8 cellular contexts compared by ENCODE assay signal in genomic region chr13:75549262-75550158, GRCh38. TPM values are rescaled to one million over a fixed set of nuclear protein-coding genes. Genes with fewer than 3 reads are reported as not detected.
A peak's percentile ranks its signal among the peaks of the same experiment; 100 is the strongest.
DNase-seq lines count a peak whose midpoint lies in the region; ATAC-seq and TF ChIP-seq lines count a peak whose summit lies in the region.

UCHL3 (plus strand) TSS chr13:75549791; CDS start chr13:75549821, 30 bp downstream.

- peak within 1 kb of the TSS; percentile 94 for H3K27ac Mint-ChIP-seq in activated naive CD4-positive, alpha-beta T cell treated with anti-CD3 and anti-CD28 coated beads, Interleukin-2, amount 10 ng/mL, durations not matched to agents 7 days and 5 days

- peak within 1 kb of the TSS; percentile 90 for H3K4me3 Mint-ChIP-seq in activated naive CD4-positive, alpha-beta T cell treated with anti-CD3 and anti-CD28 coated beads, Interleukin-2, amount 10 ng/mL, durations not matched to agents 7 days and 5 days

- H3K27ac ChIP-seq in gastroesophageal sphincter (peak within 1 kb of the TSS in 3 of 4 donors; percentile 74 to 86 (median 80)), suprapubic skin (peak within 1 kb of the TSS; percentile 88)

- no peak for TF ChIP-seq EP300 in gastroesophageal sphincter (IDR thresholded peaks at IDR 0.05)
- TF ChIP-seq EP300 in suprapubic skin (IDR thresholded peaks at IDR 0.05), result no peak

- H3K4me1 Mint-ChIP-seq in activated naive CD4-positive, alpha-beta T cell treated with anti-CD3 and anti-CD28 coated beads, Interleukin-2, amount 10 ng/mL, durations not matched to agents 7 days and 5 days, result peaks cover 32% of the 10 kb centered on the region

- peak; percentile 84 to 88 (median 88) for TF ChIP-seq CTCF in gastroesophageal sphincter (IDR thresholded peaks at IDR 0.05)
- peak; percentile 90 to 93 for TF ChIP-seq CTCF in suprapubic skin (IDR thresholded peaks at IDR 0.05)

- H3K27me3 ChIP-seq in gastroesophageal sphincter (no peaks in the 10 kb centered on the region), suprapubic skin (no peaks in the 10 kb centered on the region)

- DNase-seq in GM04504 (ENCODE audit: low read depth), result peak; percentile 90
- DNase-seq in HEK293T (ENCODE audit: extremely low spot score), result peak; percentile 100
- peak; percentile 95 for DNase-seq in MV-4-11 (lab: John Stamatoyannopoulos, UW)
- DNase-seq in SK-N-DZ (ENCODE audit: low spot score), result peak; percentile 97
- DNase-seq in activated naive CD4-positive, alpha-beta T cell treated with anti-CD3 and anti-CD28 coated beads, Interleukin-2, amount 10 ng/mL, durations not matched to agents 7 days and 5 days, result peak; percentile 98
- peak; percentile 82 for DNase-seq in non-pigmented ciliary epithelial cell (ENCODE audit: low read depth)
- DNase-seq in suprapubic skin (ENCODE audit: low spot score in 2 of 2), result peak; percentile 96 to 97

- POLR2A ChIA-PET in HEK293T (lab: Yijun Ruan, JAX), result interaction anchor here (0.6 to 2.1 kb wide), 6 partner anchors 8 to 211 kb away, joined by 3 to 15 read pairs (median 4); partner anchors contain the start of genes COMMD6 and TBC1D4

- H3K4me3 ChIP-seq in gastroesophageal sphincter, result peak within 1 kb of the TSS; percentile 81 to 83
- H3K4me3 ChIP-seq in suprapubic skin, result peak within 1 kb of the TSS; percentile 88

- CTCF ChIA-PET in HEK293T (lab: Yijun Ruan, JAX), result interaction anchor here (0.6 to 1.2 kb wide), 6 partner anchors 8 to 184 kb away, joined by 3 to 4 read pairs (median 3); partner anchors contain the start of gene TBC1D4
- CTCF ChIA-PET in activated naive CD4-positive, alpha-beta T cell treated with anti-CD3 and anti-CD28 coated beads, Interleukin-2, amount 10 ng/mL, durations not matched to agents 7 days and 5 days (lab: Charles Lee), result interaction anchor here (1.1 to 1.5 kb wide), 2 partner anchors 14 to 176 kb away, joined by 4 to 6 read pairs; no protein-coding TSS in a partner anchor

- peak; percentile 98 for ATAC-seq in gastroesophageal sphincter

- no peaks in the 10 kb centered on the region for H3K9me3 ChIP-seq in gastroesophageal sphincter
- H3K9me3 ChIP-seq in suprapubic skin, result no peaks in the 10 kb centered on the region

- peak; percentile 50 to 63 for TF ChIP-seq POLR2A in gastroesophageal sphincter (IDR thresholded peaks at IDR 0.05)
- TF ChIP-seq POLR2A in suprapubic skin (IDR thresholded peaks at IDR 0.05), result peak in 1 of 2 donors; percentile 50

- H3K4me1 ChIP-seq in gastroesophageal sphincter (peaks cover 3 to 19% (median 9%) of the 10 kb centered on the region in 3 donors), suprapubic skin (peaks cover 19% of the 10 kb centered on the region)

- WGBS in gastroesophageal sphincter (ENCODE audit: low coverage in 1 of 2), 2 donors, result 0 to 2% methylated on average over 2 to 21 of the region's 74 CpGs
- WGBS in suprapubic skin, result under 1% methylated on average over 54 of the region's 74 CpGs

- H3K36me3 ChIP-seq in gastroesophageal sphincter (peaks cover 0 to 11% of the 10 kb centered on the region in 2 donors), suprapubic skin (peaks cover 7% of the 10 kb centered on the region)

- peaks cover 15% of the 10 kb centered on the region for H3K36me3 Mint-ChIP-seq in activated naive CD4-positive, alpha-beta T cell treated with anti-CD3 and anti-CD28 coated beads, Interleukin-2, amount 10 ng/mL, durations not matched to agents 7 days and 5 days

- no peaks in the 10 kb centered on the region for H3K27me3 Mint-ChIP-seq in activated naive CD4-positive, alpha-beta T cell treated with anti-CD3 and anti-CD28 coated beads, Interleukin-2, amount 10 ng/mL, durations not matched to agents 7 days and 5 days

- no peaks in the 10 kb centered on the region for H3K9me3 Mint-ChIP-seq in activated naive CD4-positive, alpha-beta T cell treated with anti-CD3 and anti-CD28 coated beads, Interleukin-2, amount 10 ng/mL, durations not matched to agents 7 days and 5 days

TF ChIP-seq in HEK293T, 16 proteins besides CTCF, POLR2A, EP300 and RAD21:
- TF ChIP-seq FOXM1 (IDR thresholded peaks at IDR 0.05; ENCODE audit: borderline replicate concordance) (peak; percentile 74; the same call in 1 of the 2 replicates), ELF4 (IDR thresholded peaks at IDR 0.05) (peak; percentile 74), FOXA1 (IDR thresholded peaks at IDR 0.05) (no peak), CTBP1 (IDR thresholded peaks at IDR 0.05; ENCODE audit: borderline replicate concordance) (0 out of 2 replicates have a peak, but pooled peaks have one; percentile 3), L3MBTL2 (conservative IDR thresholded peaks at IDR 0.05) (peak; percentile 98), BHLHE40 (IDR thresholded peaks at IDR 0.05; ENCODE audit: borderline replicate concordance) (peak; percentile 98), FOXK2 (IDR thresholded peaks at IDR 0.05) (no peak)
TF ChIP-seq in HEK293T: peak in this region for 5.

RNA-seq across cellular contexts. Expression of gene UCHL3, which starts in this region (rescaled TPM):
- 61.6 TPM in 2 replicates for polyA plus RNA-seq in SK-N-DZ (2014; cell fraction: cytosol; rRNA removed)
- polyA plus RNA-seq in SK-N-DZ (2014; cell fraction: nucleus; rRNA removed), result 31.5 and 33.1 TPM in 2 replicates
- total RNA-seq in gastroesophageal sphincter (10 to 100 TPM in 3 of 4 donors, 1 to 10 TPM in 1; 4.0 to 28.2 (median 19.0) TPM), suprapubic skin (10 to 100 TPM; 24.9 to 48.5 (median 38.8) TPM)

Comparison
In these comparisons a context has a peak if more than half of its experiments do, and no peak if none do; other contexts are left out.
1. Peak in every context shown above with its lines: DNase-seq, ATAC-seq, H3K4me3 ChIP-seq and H3K27ac ChIP-seq.